ENCODE assay signal across 8 cellular contexts in the genomic region with DNA sequence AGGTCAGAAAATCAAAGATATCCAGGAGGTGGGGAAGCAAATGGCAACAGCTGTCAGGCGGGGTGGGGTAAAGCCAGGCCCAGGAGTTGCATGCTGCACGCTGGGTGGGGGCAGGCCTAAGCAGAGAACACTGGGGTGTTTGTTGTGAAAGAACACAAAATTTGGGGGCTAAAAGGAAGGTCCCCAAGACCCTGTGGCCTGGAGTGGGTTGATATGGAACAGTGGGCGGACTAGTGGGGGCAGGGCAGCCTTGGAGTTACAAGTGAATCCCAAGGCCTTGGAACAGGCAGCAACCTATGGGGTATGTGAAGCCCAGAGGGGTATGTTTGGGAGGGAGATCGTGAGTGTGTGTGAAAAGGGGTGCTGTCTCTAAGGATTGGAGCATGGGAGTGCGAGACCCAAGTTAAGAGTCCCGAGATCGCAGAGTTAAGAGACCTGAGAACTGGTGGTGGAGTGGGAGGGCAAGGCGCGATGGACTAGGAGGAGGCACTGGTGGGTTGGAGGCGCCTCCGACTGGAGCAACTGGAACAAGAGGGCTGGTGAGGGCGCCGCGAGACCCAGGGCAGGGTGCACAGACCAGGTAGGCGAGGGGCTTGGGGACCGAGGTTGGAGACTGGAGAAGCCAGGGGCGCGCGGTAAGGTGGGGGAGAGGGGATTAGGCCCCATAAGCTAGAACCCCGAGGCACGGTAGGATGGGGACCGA. TPM values are rescaled to one million over a fixed set of nuclear protein-coding genes. Genes with fewer than 3 reads are reported as not detected.
DNase-seq lines count a peak whose midpoint lies in the region; ATAC-seq and TF ChIP-seq lines count a peak whose summit lies in the region.

No MANE protein-coding gene starts in this region.

- peaks cover 0 to 63% (median 18%) of the 10 kb centered on the region in 9 donors for H3K36me3 ChIP-seq in heart right ventricle
- H3K36me3 ChIP-seq in psoas muscle (ENCODE audit: insufficient read depth in 1 of 2, low read depth in 1 of 2), result peaks cover 3 to 67% of the 10 kb centered on the region in 2 donors

- H3K27ac Mint-ChIP-seq in IgD-negative memory B cell, result peak overlapping the region; percentile 90 to 96 (median 92)

- H3K27ac ChIP-seq in heart right ventricle, result peak overlapping the region; percentile 63 to 98 (median 96)
- H3K27ac ChIP-seq in psoas muscle, result peak overlapping the region; percentile 90

- 22 to 28% methylated on average over 22 of the region's 22 CpGs for WGBS in heart right ventricle, 2 donors
- WGBS in psoas muscle, 3 donors, result 17 to 18% (median 17%) methylated on average over 21 to 22 of the region's 22 CpGs

- DNase-seq in AG09309 (ENCODE audit: low read depth) (no peak), heart right ventricle (peak; percentile 19 to 31), psoas muscle (peak in 1 of 2 donors; percentile 63), GM19240 (ENCODE audit: insufficient read length, low spot score) (no peak)
- peak; percentile 9 for DNase-seq in activated T-helper 9 cell treated with anti-CD3 and anti-CD28 coated beads, Interleukin-2, amount 50 U/mL, for 16 hours (ENCODE audit: low read depth)
- DNase-seq in activated effector memory CD4-positive, alpha-beta T cell treated with anti-CD3 and anti-CD28 coated beads, Interleukin-2, amount 50 U/mL, for 16 hours, result no peak

- intact Hi-C loops in heart right ventricle (cut with DNase I), result loop anchor here in 6 of 10 donors (2.0 to 10.0 kb wide), 6 partner anchors 36 to 148 kb away; a partner anchor contains a TSS
- intact Hi-C loops in psoas muscle (cut with DNase I), result loop anchor here (2.0 to 5.0 kb wide), 3 partner anchors 16 to 36 kb away; no protein-coding TSS in a partner anchor

- TF ChIP-seq CTCF in AG09309 (IDR thresholded peaks at IDR 0.05; ENCODE audit: control insufficient read depth, insufficient read depth, low read depth, low read length, missing control alignments) (no peak), heart right ventricle (IDR thresholded peaks at IDR 0.05) (no peak), psoas muscle (IDR thresholded peaks at IDR 0.05) (no peak)

- H3K4me3 Mint-ChIP-seq in IgD-negative memory B cell, result peak overlapping the region; percentile 89 to 99 (median 94)

- H3K27me3 Mint-ChIP-seq in IgD-negative memory B cell, result no peaks in the 10 kb centered on the region

- no peaks in the 10 kb centered on the region for H3K36me3 Mint-ChIP-seq in IgD-negative memory B cell

- no peaks in the 10 kb centered on the region for H3K27me3 ChIP-seq in heart right ventricle
- no peaks in the 10 kb centered on the region for H3K27me3 ChIP-seq in psoas muscle (ENCODE audit: insufficient read depth in 3 of 3, low read length in 2 of 3)

- peaks cover 13 to 27% (median 20%) of the 10 kb centered on the region in 3 donors for H3K4me1 Mint-ChIP-seq in IgD-negative memory B cell

- no peaks in the 10 kb centered on the region for H3K9me3 ChIP-seq in heart right ventricle
- no peaks in the 10 kb centered on the region for H3K9me3 ChIP-seq in psoas muscle

- H3K4me3 ChIP-seq in AG09309 (ENCODE audit: control insufficient read depth, low read depth, low read length) (peak overlapping the region; percentile 70), heart right ventricle (peak overlapping the region; percentile 40 to 78 (median 64)), psoas muscle (peak overlapping the region; percentile 80)

- H3K9me3 Mint-ChIP-seq in IgD-negative memory B cell, result no peaks in the 10 kb centered on the region

- peaks cover 0 to 29% (median 19%) of the 10 kb centered on the region in 9 donors for H3K4me1 ChIP-seq in heart right ventricle
- H3K4me1 ChIP-seq in psoas muscle, result peaks cover 10% of the 10 kb centered on the region

- ATAC-seq in GM19395 (IDR thresholded peaks at IDR 0.05; ENCODE audit: unreplicated experiment), result peak; percentile 16
- ATAC-seq in heart right ventricle, result peak; percentile 17 to 49 (median 34)
- peak; percentile 45 to 57 (median 45) for ATAC-seq in psoas muscle

RNA-seq across cellular contexts. Expression of a gene that starts 0.7 kb away (rescaled TPM):
- 5.3 TPM for polyA plus RNA-seq in IgD-negative memory B cell
- 10 to 100 TPM in 2 of 10 donors, 1 to 10 TPM in 8; 7.1 to 11.2 (median 8.6) TPM for total RNA-seq in heart right ventricle
- polyA plus RNA-seq in heart right ventricle, result 1 to 10 TPM; 4.2 to 5.6 TPM
- 10 to 100 TPM in 3 of 4 donors, 1 to 10 TPM in 1; 9.3 to 23.4 (median 20.1) TPM for total RNA-seq in psoas muscle
- 10 to 100 TPM in 1 of 3 donors, 1 to 10 TPM in 2; 6.0 to 11.5 (median 6.5) TPM for polyA plus RNA-seq in psoas muscle

RNA-seq across cellular contexts. Expression of a gene that starts 6.2 kb away (rescaled TPM):
- polyA plus RNA-seq in IgD-negative memory B cell (50.5 TPM), heart right ventricle (100 to 1,000 TPM; 141 to 165 TPM), psoas muscle (100 to 1,000 TPM in 1 of 3 donors, 10 to 100 TPM in 2; 91.1 to 139 (median 91.2) TPM)
- total RNA-seq in heart right ventricle (100 to 1,000 TPM in 3 of 10 donors, 10 to 100 TPM in 7; 76.0 to 139 (median 93.5) TPM), psoas muscle (100 to 1,000 TPM in 1 of 4 donors, 10 to 100 TPM in 3; 61.3 to 138 (median 94.5) TPM)

RNA-seq across cellular contexts. Expression of a gene that starts 6.4 kb away (rescaled TPM):
- polyA plus RNA-seq in IgD-negative memory B cell, result 10.2 TPM
- 10 to 100 TPM; 26.3 to 34.2 (median 28.3) TPM for total RNA-seq in heart right ventricle
- 10 to 100 TPM; 17.9 to 43.7 TPM for polyA plus RNA-seq in heart right ventricle
- 10 to 100 TPM; 13.0 to 20.9 (median 15.0) TPM for total RNA-seq in psoas muscle
- 10 to 100 TPM; 12.2 to 17.2 (median 13.2) TPM for polyA plus RNA-seq in psoas muscle

RNA-seq across cellular contexts. Expression of a gene that starts 23.1 kb away (rescaled TPM):
- polyA plus RNA-seq in IgD-negative memory B cell (not detected), heart right ventricle (1 to 10 TPM in 1 of 2 donors, under 1 TPM in 1; 0.80 to 6.3 TPM), psoas muscle (under 1 TPM; 0.17 to 0.90 (median 0.23) TPM)
- total RNA-seq in heart right ventricle (1 to 10 TPM; 1.0 to 5.9 (median 2.2) TPM), psoas muscle (1 to 10 TPM in 2 of 4 donors, under 1 TPM in 2; 0.61 to 1.6 (median 1.1) TPM)

RNA-seq across cellular contexts. Expression of a gene that starts 31.6 kb away (rescaled TPM):
- polyA plus RNA-seq in IgD-negative memory B cell (54.8 TPM), heart right ventricle (10 to 100 TPM; 19.4 to 43.6 TPM), psoas muscle (10 to 100 TPM; 39.7 to 70.5 (median 68.2) TPM)
- total RNA-seq in heart right ventricle (10 to 100 TPM; 21.4 to 35.3 (median 25.6) TPM), psoas muscle (10 to 100 TPM; 31.0 to 47.3 (median 37.5) TPM)

Comparison
In these comparisons a context has a peak if more than half of its experiments do, and no peak if none do; other contexts are left out.
1. DNase-seq: peak in activated T-helper 9 cell treated with anti-CD3 and anti-CD28 coated beads, Interleukin-2, amount 50 U/mL, for 16 hours (single experiment) and heart right ventricle (2 of 2); none in AG09309 (single experiment), GM19240 (single experiment) and activated effector memory CD4-positive, alpha-beta T cell treated with anti-CD3 and anti-CD28 coated beads, Interleukin-2, amount 50 U/mL, for 16 hours (single experiment).
2. Peak in every context shown above with its lines, with median percentiles within 50 percentile points of each other: H3K4me3 ChIP-seq and ATAC-seq.